20 cellular contexts compared by ENCODE assay signal in the genomic region with DNA sequence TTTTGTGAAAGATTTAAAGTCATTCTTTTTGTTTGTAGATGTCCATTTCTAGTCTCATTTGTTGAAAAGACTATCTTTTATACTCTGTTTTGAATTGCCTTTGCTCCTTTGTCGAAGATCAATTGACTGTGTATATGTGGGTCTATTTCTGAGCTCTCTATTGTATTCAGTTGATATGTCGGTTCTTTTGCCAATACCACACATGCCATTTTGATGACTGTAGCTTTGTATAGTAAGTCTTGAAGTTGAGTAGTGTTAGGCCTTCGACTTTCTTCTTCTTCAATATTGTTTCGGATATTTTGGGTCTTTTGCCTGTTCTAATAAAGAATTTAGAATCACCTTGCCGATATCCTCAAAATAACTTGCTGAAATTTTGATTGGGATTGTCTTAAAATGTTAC.
DNase-seq lines count a peak whose midpoint lies in the region; ATAC-seq, FAIRE-seq and TF ChIP-seq lines count a peak whose summit lies in the region.
"Had no signal": no experiment of that assay in that cellular context is flagged by ENCODE, and none has a peak within 500 bp of the region (broad histone marks: within the 10 kb centered on the region; RNA-seq: fewer than 3 reads in every experiment).

No MANE protein-coding gene starts in this region.

- H3K27me3 Mint-ChIP-seq in natural killer cell (ENCODE audit: low read depth in 2 of 2), result no peaks in the 10 kb centered on the region
- no peaks in the 10 kb centered on the region for H3K27me3 Mint-ChIP-seq in natural killer cell treated with Interleukin-12 subunit alpha and Interleukin-12 subunit beta and Interleukin-15 and Interleukin-18, amount 100 ng/mL, for 72 hours
- H3K27me3 Mint-ChIP-seq: CD4-positive, CD25-positive, alpha-beta regulatory T cell had no signal

- peaks cover 3 to 7% of the 10 kb centered on the region in 2 donors for H3K4me1 ChIP-seq in aorta (ENCODE audit: control insufficient read depth in 1 of 2, insufficient read depth in 2 of 2, low read length in 2 of 2)
- H3K4me1 ChIP-seq: BE2C, Caco-2 had no signal

- H3K4me1 Mint-ChIP-seq in natural killer cell, result peaks cover 36 to 58% of the 10 kb centered on the region in 2 donors
- peaks cover 36 to 38% of the 10 kb centered on the region in 2 donors for H3K4me1 Mint-ChIP-seq in natural killer cell treated with Interleukin-12 subunit alpha and Interleukin-12 subunit beta and Interleukin-15 and Interleukin-18, amount 100 ng/mL, for 72 hours (ENCODE audit: low read depth in 2 of 2)

- no peak overlapping the region for H3K27ac ChIP-seq in aorta (ENCODE audit: low read depth in 1 of 2, low read length in 2 of 2)
- H3K27ac ChIP-seq: RWPE1 had no signal

- TF ChIP-seq POLR2A in GM12892 (IDR thresholded peaks at IDR 0.05; ENCODE audit: low read depth, low read length), result no peak

- ATAC-seq in natural killer cell, result no peak
- no peak for ATAC-seq in natural killer cell treated with Interleukin-12 subunit alpha and Interleukin-12 subunit beta and Interleukin-15 and Interleukin-18, amount 100 ng/mL, for 72 hours
- no peak for ATAC-seq in aorta (ENCODE audit: low FRiP score)

- H3K36me3 ChIP-seq in aorta (ENCODE audit: control insufficient read depth in 1 of 2, insufficient read depth in 2 of 2, low read length in 1 of 2), result no peaks in the 10 kb centered on the region
- H3K36me3 ChIP-seq: BE2C had no signal

- H3K4me3 Mint-ChIP-seq in natural killer cell, result no peak overlapping the region
- no peak overlapping the region for H3K4me3 Mint-ChIP-seq in natural killer cell treated with Interleukin-12 subunit alpha and Interleukin-12 subunit beta and Interleukin-15 and Interleukin-18, amount 100 ng/mL, for 72 hours
- H3K4me3 Mint-ChIP-seq: CD4-positive, CD25-positive, alpha-beta regulatory T cell had no signal

- no peaks in the 10 kb centered on the region for H3K27me3 ChIP-seq in aorta (ENCODE audit: control insufficient read depth in 1 of 2, insufficient read depth in 2 of 2, low read length in 1 of 2)
- H3K27me3 ChIP-seq: BE2C had no signal

- H3K4me3 ChIP-seq in fibroblast of pulmonary artery (replicated peaks; ENCODE audit: low read depth, low read length), result no peak overlapping the region
- no peak overlapping the region for H3K4me3 ChIP-seq in aorta (ENCODE audit: low read length in 2 of 2)

- no peak for DNase-seq in natural killer cell
- DNase-seq in natural killer cell treated with Interleukin-12 subunit alpha and Interleukin-12 subunit beta and Interleukin-15 and Interleukin-18, amount 100 ng/mL, for 72 hours (ENCODE audit: low spot score), result no peak
- peak; percentile 73 for DNase-seq in astrocyte of the hippocampus (ENCODE audit: low read depth, low spot score)
- DNase-seq in fibroblast of pulmonary artery (ENCODE audit: low read depth), result peak; percentile 27
- no peak for DNase-seq in RCC 7860 (ENCODE audit: low spot score)
- no peak for DNase-seq in GM12892 (ENCODE audit: insufficient read length)
- no peak for DNase-seq in aorta
- no peak for DNase-seq in NCI-H524 treated with DMSO at 0.1 percent for 48 hours (lab: John Stamatoyannopoulos, UW)
- DNase-seq: BE2C; Caco-2; CD4-positive, CD25-positive, alpha-beta regulatory T cell; GOT3; KBM-7; MV-4-11; NCI-H1417; NCI-H1930; NCI-H226; NCI-H524 had no signal

- FAIRE-seq in RCC 7860 (lab: Jason Lieb, UNC) (no peak), GM12892 (lab: Jason Lieb, UNC) (no peak)
- FAIRE-seq: GM18507 had no signal

- 92 to 96% methylated on average over 5 of the region's 5 CpGs for WGBS in aorta, 2 donors

- no peak for TF ChIP-seq CTCF in natural killer cell (IDR thresholded peaks at IDR 0.05)
- no peak for TF ChIP-seq CTCF in fibroblast of pulmonary artery (IDR thresholded peaks at IDR 0.05; ENCODE audit: low read length, missing control alignments)

- intact Hi-C loops in natural killer cell (cut with micrococcal nuclease) (no loop called here), aorta (cut with DNase I) (no loop called here)

- H3K27ac Mint-ChIP-seq in natural killer cell, result peak overlapping the region; percentile 1 to 6
- H3K27ac Mint-ChIP-seq in natural killer cell treated with Interleukin-12 subunit alpha and Interleukin-12 subunit beta and Interleukin-15 and Interleukin-18, amount 100 ng/mL, for 72 hours, result no peak overlapping the region
- H3K27ac Mint-ChIP-seq: CD4-positive, CD25-positive, alpha-beta regulatory T cell had no signal

- no peaks in the 10 kb centered on the region for H3K9me3 Mint-ChIP-seq in natural killer cell
- H3K9me3 Mint-ChIP-seq in natural killer cell treated with Interleukin-12 subunit alpha and Interleukin-12 subunit beta and Interleukin-15 and Interleukin-18, amount 100 ng/mL, for 72 hours, result no peaks in the 10 kb centered on the region

- no peaks in the 10 kb centered on the region for H3K9me3 ChIP-seq in aorta (ENCODE audit: control insufficient read depth, low read length)
- H3K9me3 ChIP-seq: BE2C, Caco-2 had no signal

- H3K36me3 Mint-ChIP-seq in natural killer cell, result no peaks in the 10 kb centered on the region
- H3K36me3 Mint-ChIP-seq in natural killer cell treated with Interleukin-12 subunit alpha and Interleukin-12 subunit beta and Interleukin-15 and Interleukin-18, amount 100 ng/mL, for 72 hours, result no peaks in the 10 kb centered on the region

Comparison
In these comparisons a context has a peak if more than half of its experiments do, and no peak if none do; other contexts are left out.
1. H3K27ac Mint-ChIP-seq: peak in natural killer cell (2 of 2); none in natural killer cell treated with Interleukin-12 subunit alpha and Interleukin-12 subunit beta and Interleukin-15 and Interleukin-18, amount 100 ng/mL, for 72 hours (0 of 2).
2. DNase-seq: peak in astrocyte of the hippocampus (single experiment) and fibroblast of pulmonary artery (single experiment); none in natural killer cell (single experiment), natural killer cell treated with Interleukin-12 subunit alpha and Interleukin-12 subunit beta and Interleukin-15 and Interleukin-18, amount 100 ng/mL, for 72 hours (single experiment), RCC 7860 (single experiment), GM12892 (single experiment), aorta (0 of 2) and NCI-H524 treated with DMSO at 0.1 percent for 48 hours (single experiment).